Comparison of ENCODE assay signal across 24 cellular contexts in the genomic region with DNA sequence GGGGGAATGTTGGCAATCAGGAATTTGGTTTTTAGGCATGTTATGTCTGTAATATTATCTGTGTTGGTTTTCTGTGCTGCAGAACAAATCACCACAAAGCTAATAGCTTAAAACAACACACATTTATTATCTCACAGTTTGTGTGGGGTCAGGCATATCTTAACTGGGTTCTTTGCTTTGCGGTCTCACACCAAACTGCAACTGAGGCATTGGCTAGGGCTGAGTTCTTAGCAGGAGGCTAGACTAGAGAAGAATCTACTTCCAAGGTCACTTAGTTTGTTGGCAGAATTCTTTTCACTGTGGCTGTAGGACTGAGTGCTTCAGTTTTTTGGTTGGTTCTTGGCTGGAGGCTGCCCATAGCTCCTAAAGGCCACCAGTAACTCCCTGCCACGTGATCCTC. TPM values are rescaled to one million over a fixed set of nuclear protein-coding genes. Genes with fewer than 3 reads are reported as not detected.
DNase-seq lines count a peak whose midpoint lies in the region; ATAC-seq and TF ChIP-seq lines count a peak whose summit lies in the region.
"Had no signal": no experiment of that assay in that cellular context is flagged by ENCODE, and none has a peak within 500 bp of the region (broad histone marks: within the 10 kb centered on the region; RNA-seq: fewer than 3 reads in every experiment).

No MANE protein-coding gene starts in this region.

- H3K36me3 ChIP-seq in hepatocyte (replicated peaks; ENCODE audit: insufficient read depth, low read depth) (no peaks in the 10 kb centered on the region), smooth muscle cell (ENCODE audit: low read depth) (no peaks in the 10 kb centered on the region)
- H3K36me3 ChIP-seq: prostate gland had no signal

- peaks cover 4% of the 10 kb centered on the region for H3F3A ChIP-seq in smooth muscle cell (ENCODE audit: low read depth)

- H3K27ac ChIP-seq in hepatocyte (peak overlapping the region; percentile 94), smooth muscle cell (ENCODE audit: low read depth) (peak overlapping the region; percentile 94)
- H3K27ac ChIP-seq: prostate gland had no signal

- H4K20me1 ChIP-seq in hepatocyte (ENCODE audit: insufficient read depth, poor library complexity, severe bottlenecking) (no peaks in the 10 kb centered on the region), smooth muscle cell (ENCODE audit: low read depth) (no peaks in the 10 kb centered on the region)

- H3K4me1 ChIP-seq in hepatocyte (ENCODE audit: insufficient read depth) (peaks cover 19% of the 10 kb centered on the region), smooth muscle cell (ENCODE audit: low read depth) (peaks cover 7% of the 10 kb centered on the region)
- H3K4me1 ChIP-seq: prostate gland had no signal

- intact Hi-C loops in Right ventricle myocardium superior (cut with DNase I) = no loop called here
- intact Hi-C loops in head of caudate nucleus (cut with DNase I) = no loop called here

- 93% methylated on average over 2 of the region's 2 CpGs for WGBS in hepatocyte (ENCODE audit: low lambda C conversion rate, missing lambda C conversion rate)
- WGBS in smooth muscle cell (ENCODE audit: low lambda C conversion rate) = 76% methylated on average over 2 of the region's 2 CpGs

- H3K79me2 ChIP-seq in hepatocyte = peaks cover 68% of the 10 kb centered on the region
- peaks cover 47% of the 10 kb centered on the region for H3K79me2 ChIP-seq in smooth muscle cell (ENCODE audit: low read depth)

- H3K27me3 ChIP-seq in hepatocyte = no peaks in the 10 kb centered on the region
- H3K27me3 ChIP-seq in smooth muscle cell (ENCODE audit: low read depth) = no peaks in the 10 kb centered on the region

- ATAC-seq in Right ventricle myocardium superior (ENCODE audit: poor library complexity) = no peak
- ATAC-seq: CD8-positive, alpha-beta T cell; naive thymus-derived CD8-positive, alpha-beta T cell had no signal

- no peak overlapping the region for H3K9ac ChIP-seq in smooth muscle cell (ENCODE audit: low read depth)

- no peaks in the 10 kb centered on the region for H3K9me2 ChIP-seq in hepatocyte (replicated peaks; ENCODE audit: insufficient read depth)

- no peaks in the 10 kb centered on the region for H3K9me3 ChIP-seq in hepatocyte (ENCODE audit: low read depth)
- no peaks in the 10 kb centered on the region for H3K9me3 ChIP-seq in smooth muscle cell (replicated peaks; ENCODE audit: low read depth)
- H3K9me3 ChIP-seq: prostate gland had no signal

- no peak overlapping the region for H2AFZ ChIP-seq in hepatocyte
- H2AFZ ChIP-seq in smooth muscle cell (ENCODE audit: low read depth) = no peak overlapping the region

- TF ChIP-seq CTCF in hepatocyte (IDR thresholded peaks at IDR 0.05; ENCODE audit: poor library complexity) = no peak
- TF ChIP-seq CTCF in smooth muscle cell (IDR thresholded peaks at IDR 0.05; ENCODE audit: borderline replicate concordance, insufficient read depth, poor library complexity, severe bottlenecking) = no peak

- no peak overlapping the region for H3K4me2 ChIP-seq in hepatocyte
- no peak overlapping the region for H3K4me2 ChIP-seq in smooth muscle cell

- H3K4me3 ChIP-seq in hepatocyte = no peak overlapping the region
- H3K4me3 ChIP-seq in smooth muscle cell = no peak overlapping the region
- H3K4me3 ChIP-seq: lung, prostate gland had no signal

- peak; percentile 21 for DNase-seq in EH (ENCODE audit: low read depth)
- peak; percentile 50 for DNase-seq in astrocyte of the hippocampus (ENCODE audit: low read depth, low spot score)
- no peak for DNase-seq in hepatocyte (ENCODE audit: low spot score)
- DNase-seq in smooth muscle cell (lab: John Stamatoyannopoulos, UW; ENCODE audit: unreplicated experiment) = no peak
- DNase-seq in Right ventricle myocardium superior = no peak
- DNase-seq in head of caudate nucleus = no peak
- DNase-seq in kidney tubule cell (ENCODE audit: low spot score) = no peak
- no peak for DNase-seq in activated CD4-positive, alpha-beta T cell treated with anti-CD3 and anti-CD28 coated beads for 1 hour
- DNase-seq: activated CD4-positive, alpha-beta T cell treated with anti-CD3 and anti-CD28 coated beads for 4 hours; CD8-positive, alpha-beta T cell; erythroblast; Karpas-422; naive thymus-derived CD8-positive, alpha-beta T cell; NCI-H1092 treated with DMSO at 0.1 percent for 48 hours; NCI-H2081 treated with DMSO at 0.1 percent for 48 hours; NCI-H446 treated with DMSO at 0.1 percent for 48 hours; NK-92 treated with Interleukin-12 subunit alpha and Interleukin-12 subunit beta, amount 100 ng/mL, for 24 hours; RPMI8226; stimulated activated CD4-positive, alpha-beta T cell treated with anti-CD3 and anti-CD28 coated beads, Interleukin-4, amount 100 ng/mL, for 24 hours had no signal

RNA-seq across cellular contexts. Expression of gene ATF1, which starts 21.5 kb away (rescaled TPM):
- total RNA-seq in hepatocyte (35.5 and 36.1 TPM in 2 replicates), smooth muscle cell (28.4 and 29.3 TPM in 2 replicates), Right ventricle myocardium superior (22.1 TPM)
- polyA plus RNA-seq in hepatocyte (24.1 and 24.7 TPM in 2 replicates), smooth muscle cell (19.5 and 20.7 TPM in 2 replicates)

RNA-seq across cellular contexts. Expression of gene TMPRSS12, which starts 57.3 kb away (rescaled TPM):
- total RNA-seq in hepatocyte (not detected in 2 replicates), smooth muscle cell (not detected in 2 replicates), Right ventricle myocardium superior (not detected)
- polyA plus RNA-seq in hepatocyte (0.11 TPM in 1 of 2 replicates, not detected in the other), smooth muscle cell (not detected in 2 replicates)
- total RNA-seq: activated T-helper 2 cell treated with anti-CD3 and anti-CD28 coated beads, Interferon-gamma antibody, Interleukin-2, Interleukin-4, amounts not matched to agents 10 μg/mL and 5 μg/mL and 100 μg/mL, durations not matched to agents 14 hours and 24 hours and 36 hours; cardiac septum; CD8-positive, alpha-beta T cell; glomerular endothelial cell; lung; naive thymus-derived CD8-positive, alpha-beta T cell had no signal
- polyA plus RNA-seq: lung; naive thymus-derived CD8-positive, alpha-beta T cell had no signal

Comparison
In these comparisons a context has a peak if more than half of its experiments do, and no peak if none do; other contexts are left out.
1. DNase-seq: peak in EH (single experiment) and astrocyte of the hippocampus (single experiment); none in hepatocyte (single experiment), smooth muscle cell (single experiment), Right ventricle myocardium superior (single experiment), head of caudate nucleus (0 of 42), kidney tubule cell (single experiment) and activated CD4-positive, alpha-beta T cell treated with anti-CD3 and anti-CD28 coated beads for 1 hour (single experiment).